ENCODE assay signal across 8 cellular contexts in the genomic region with DNA sequence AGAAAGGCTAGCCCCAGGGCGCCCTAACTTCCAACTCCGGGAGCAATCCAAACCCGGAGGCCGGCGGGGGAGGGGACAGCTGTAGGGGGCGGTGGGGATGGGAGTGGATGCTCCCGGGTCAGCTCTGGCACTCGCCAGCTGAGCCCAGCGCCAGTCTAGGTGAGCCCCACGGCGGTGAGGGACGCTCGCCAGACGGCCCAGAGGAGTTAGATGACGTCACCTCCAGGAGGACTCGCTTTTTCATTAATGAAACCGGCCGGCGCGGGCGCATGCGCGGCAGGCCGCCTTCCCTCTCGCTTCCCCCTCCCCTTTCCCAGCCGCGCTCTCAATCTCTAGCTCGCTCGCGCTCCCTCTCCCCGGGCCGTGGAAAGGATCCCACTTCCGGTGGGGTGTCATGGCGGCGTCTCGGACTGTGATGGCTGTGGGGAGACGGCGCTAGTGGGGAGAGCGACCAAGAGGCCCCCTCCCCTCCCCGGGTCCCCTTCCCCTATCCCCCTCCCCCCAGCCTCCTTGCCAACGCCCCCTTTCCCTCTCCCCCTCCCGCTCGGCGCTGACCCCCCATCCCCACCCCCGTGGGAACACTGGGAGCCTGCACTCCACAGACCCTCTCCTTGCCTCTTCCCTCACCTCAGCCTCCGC. TPM values are rescaled to one million over a fixed set of nuclear protein-coding genes. Genes with fewer than 3 reads are reported as not detected.
DNase-seq lines count a peak whose midpoint lies in the region; ATAC-seq and TF ChIP-seq lines count a peak whose summit lies in the region.

TSS of gene NF1 (plus strand) at position 378 of the 639 bp plus-strand sequence. CDS start 333 bp downstream, outside the sequence.

- H3K79me2 ChIP-seq in PC-3 (ENCODE audit: low read length): peaks cover 44% of the 10 kb centered on the region

- H3K4me2 ChIP-seq in PC-3 (ENCODE audit: low read length): peak within 1 kb of the TSS; percentile 90

- TF ChIP-seq CTCF in PC-3 (conservative IDR thresholded peaks at IDR 0.05; ENCODE audit: low read depth, low read length): no peak

- 0 out of 2 replicates have a peak, but pooled peaks cover 6% of the 10 kb centered on the region for H4K20me1 ChIP-seq in PC-3 (ENCODE audit: low read length)

- POLR2A ChIA-PET in PC-3 (lab: Charles Lee; ENCODE audit: unreplicated experiment): interaction anchor here (0.6 kb wide), 2 partner anchors 14 to 65 kb away, joined by 3 to 5 read pairs; no protein-coding TSS in a partner anchor

- H3F3A ChIP-seq in PC-3 (ENCODE audit: low read length, unreplicated experiment): no peaks in the 10 kb centered on the region

- no TSS peak for BruUV-seq in PC-3 (replicated peaks; lab: Mats Ljungman, UMichigan)

- H3K36me3 ChIP-seq in PC-3 (ENCODE audit: low read depth, low read length): no peaks in the 10 kb centered on the region

- peak within 1 kb of the TSS; percentile 87 for H2AFZ ChIP-seq in PC-3 (ENCODE audit: low read length)

- ATAC-seq in GM21528 (IDR thresholded peaks at IDR 0.05; ENCODE audit: low FRiP score, unreplicated experiment) (peak; percentile 67), PC-3 (peak; percentile 74)

- H3K9me3 ChIP-seq in PC-3 (ENCODE audit: low read length): no peaks in the 10 kb centered on the region

- H3K27ac ChIP-seq in PC-3 (ENCODE audit: low read length) (peak within 1 kb of the TSS; percentile 44), epithelial cell of prostate (peak within 1 kb of the TSS; percentile 88)

- CTCF ChIA-PET in PC-3 (lab: Charles Lee): interaction anchor here (0.5 kb wide), 1 partner anchor 30 kb away, joined by 9 read pairs; no protein-coding TSS in a partner anchor

- H3K4me3 ChIP-seq in Jurkat, Clone E6-1 (ENCODE audit: low read length): peak within 1 kb of the TSS; percentile 71
- peak within 1 kb of the TSS; percentile 84 for H3K4me3 ChIP-seq in PC-3 (ENCODE audit: low read length)

- intact Hi-C loops in PC-3 (cut with micrococcal nuclease): no loop called here

- peak; percentile 99 for DNase-seq in DMS 273 (lab: John Stamatoyannopoulos, UW; ENCODE audit: unreplicated experiment)
- DNase-seq in Jurkat, Clone E6-1 (ENCODE audit: low read depth, low spot score): peak; percentile 82
- DNase-seq in PC-3: peak; percentile 87
- DNase-seq in activated T-cell treated with anti-CD3 and anti-CD28 coated beads for 48 hours (ENCODE audit: low read depth): peak; percentile 85
- DNase-seq in epithelial cell of prostate (ENCODE audit: low read depth, low spot score): peak; percentile 52
- peak; percentile 97 for DNase-seq in mucosa of gallbladder (ENCODE audit: low spot score)
- peak; percentile 79 for DNase-seq in stimulated activated CD8-positive, alpha-beta memory T cell treated with anti-CD3 and anti-CD28 coated beads, Interleukin-4, amount 100 ng/mL, for 24 hours (ENCODE audit: low read depth)

- peaks cover 8% of the 10 kb centered on the region; the same call in 1 of the 2 replicates for H3K4me1 ChIP-seq in PC-3 (ENCODE audit: insufficient read depth, low read length)

- H3K9ac ChIP-seq in PC-3 (ENCODE audit: low read length): peak within 1 kb of the TSS; percentile 80

- no peaks in the 10 kb centered on the region for H3K27me3 ChIP-seq in PC-3 (ENCODE audit: low read length)

- no peaks in the 10 kb centered on the region for H3K9me2 ChIP-seq in PC-3 (replicated peaks; ENCODE audit: low read length)

RNA-seq across cellular contexts. Expression of gene NF1, which starts in this region (rescaled TPM):
- polyA plus RNA-seq in Jurkat, Clone E6-1 (2012; ENCODE audit: insufficient read depth, insufficient read length): 11.4 TPM
- total RNA-seq in PC-3 (2014; rRNA removed): 16.4 and 27.4 TPM in 2 replicates
- 50.8 TPM for total RNA-seq in mucosa of gallbladder

Comparison
In these comparisons a context has a peak if more than half of its experiments do, and no peak if none do; other contexts are left out.
1. Peak in every context shown above with its lines: DNase-seq, ATAC-seq, H3K4me3 ChIP-seq and H3K27ac ChIP-seq.